In genomic region chr4:24169956-24170355, GRCh38 we compare ENCODE assay signal across 17 cellular contexts.
"Had no signal": no experiment of that assay in that cellular context is flagged by ENCODE, and none has a peak within 500 bp of the region (broad histone marks: within the 10 kb centered on the region; RNA-seq: fewer than 3 reads in every experiment).

No MANE protein-coding gene starts in this region.

- H3K9me3 ChIP-seq: ovary, psoas muscle, tibial artery had no signal

- H3K4me3 ChIP-seq: ovary, psoas muscle, tibial artery had no signal

- DNase-seq: activated B cell treated with CpG ODN at 0.5 μM for 24 hours; activated CD4-positive, alpha-beta memory T cell treated with anti-CD3 and anti-CD28 coated beads, Interleukin-2, amount 10 ng/mL, durations not matched to agents 7 days and 5 days; activated CD4-positive, alpha-beta T cell treated with anti-CD3 and anti-CD28 coated beads for 4 hours; activated CD8-positive, alpha-beta memory T cell treated with anti-CD3 and anti-CD28 coated beads, Interleukin-2, amount 10 ng/mL, durations not matched to agents 7 days and 5 days; activated naive CD4-positive, alpha-beta T cell; activated naive CD8-positive, alpha-beta T cell treated with anti-CD3 and anti-CD28 coated beads for 36 hours; amniotic stem cell; dermis blood vessel endothelial cell; effector memory CD8-positive, alpha-beta T cell; naive B cell; ovary; psoas muscle; right cardiac atrium; stimulated activated CD4-positive, alpha-beta T cell treated with anti-CD3 and anti-CD28 coated beads, Interleukin-2, amount 100 ng/mL, for 24 hours; stimulated activated naive CD4-positive, alpha-beta T cell treated with Interleukin-2 at 50 U/mL for 16 hours; substantia nigra; tibial artery had no signal

- H3K27me3 ChIP-seq: ovary, tibial artery had no signal

- H3K36me3 ChIP-seq: ovary, tibial artery had no signal
